ENCODE assay signal across 7 cellular contexts in the genomic region with DNA sequence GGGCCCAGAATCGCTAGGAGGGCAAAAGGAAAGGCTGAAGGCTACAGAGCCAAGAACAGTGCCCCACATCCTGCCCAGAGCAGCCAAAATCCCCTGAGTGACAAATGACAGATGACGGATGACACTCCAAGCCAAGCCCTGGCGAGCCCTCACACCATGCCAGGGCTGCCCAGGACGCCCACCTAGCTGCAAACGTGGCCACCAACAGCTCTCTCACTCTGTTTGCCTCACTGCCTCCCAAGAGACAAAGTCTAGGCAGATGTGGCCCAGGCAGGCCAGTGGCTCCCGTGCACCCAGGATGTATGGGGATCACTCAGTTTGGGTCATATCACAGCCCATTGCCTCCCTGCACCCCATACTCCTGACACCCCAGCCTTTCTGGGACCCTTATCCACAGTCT.
"Had no signal": no experiment of that assay in that cellular context is flagged by ENCODE, and none has a peak within 500 bp of the region (broad histone marks: within the 10 kb centered on the region; RNA-seq: fewer than 3 reads in every experiment).

No MANE protein-coding gene starts in this region.

- H3K9ac ChIP-seq: GM23248 had no signal

- H2AFZ ChIP-seq: GM23248 had no signal

- H3K27ac ChIP-seq: GM23248 had no signal

- H3K4me3 ChIP-seq: GM23248 had no signal

- FAIRE-seq: H54, HTR-8/SVneo had no signal

- DNase-seq: GM23248, GOT3, H9, HCEC 1CT, IMR-90 had no signal
